ENCODE assay signal across 29 cellular contexts in the genomic region with DNA sequence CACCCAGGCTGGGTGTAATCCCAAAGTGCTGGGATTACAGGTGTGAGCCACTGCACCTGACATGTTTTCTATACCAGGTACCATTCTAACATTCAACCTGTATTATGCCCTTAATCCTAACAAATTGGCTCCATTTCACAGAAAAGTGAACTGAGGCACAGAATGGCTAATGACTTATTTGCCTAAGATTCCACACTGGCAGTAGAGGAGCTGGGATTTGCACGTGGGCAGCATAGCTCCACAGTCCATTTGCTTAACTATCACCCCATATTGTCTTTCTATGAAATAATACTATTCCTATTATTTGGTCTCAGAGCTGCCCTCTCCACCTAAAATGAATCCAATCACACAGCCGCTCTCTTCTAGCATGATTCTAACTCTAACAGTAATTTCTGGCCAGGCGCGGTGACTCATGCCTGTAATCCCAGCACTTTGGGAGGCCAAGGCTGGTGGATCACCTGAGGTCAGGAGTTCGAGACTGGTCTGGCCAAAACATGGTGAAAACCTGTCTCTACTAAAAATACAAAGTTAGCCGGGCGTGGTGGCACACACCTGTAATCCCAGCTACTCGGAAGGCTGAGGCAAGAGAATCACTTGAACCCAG. TPM values are rescaled to one million over a fixed set of nuclear protein-coding genes. Genes with fewer than 3 reads are reported as not detected.
"Had no signal": no experiment of that assay in that cellular context is flagged by ENCODE, and none has a peak within 500 bp of the region (broad histone marks: within the 10 kb centered on the region; RNA-seq: fewer than 3 reads in every experiment).

No MANE protein-coding gene starts in this region.

- H3K9me3 ChIP-seq: left lung, lower lobe of right lung, ovary, right atrium auricular region, stomach, testis, thyroid gland, transverse colon, upper lobe of left lung, vagina had no signal

- H3K27ac Mint-ChIP-seq: progenitor cell of endocrine pancreas; stimulated activated naive B cell treated with anti-CD40 and anti-IgM and Interleukin-4, amounts not matched to agents 10 μg/mL and 1 μg/mL and 100 μg/mL, for 72 hours had no signal

- H3K27me3 ChIP-seq: left lung, ovary, right atrium auricular region, stomach, testis, thyroid gland, transverse colon, upper lobe of left lung, vagina had no signal

- H3K36me3 Mint-ChIP-seq: natural killer cell; stimulated activated naive B cell treated with anti-CD40 and anti-IgM and Interleukin-4, amounts not matched to agents 10 μg/mL and 1 μg/mL and 100 μg/mL, for 72 hours had no signal

- H3K36me3 ChIP-seq: left lung, lower lobe of right lung, ovary, right atrium auricular region, stomach, thyroid gland, transverse colon, upper lobe of left lung, vagina had no signal

- H3K4me3 ChIP-seq: ovary, skin epidermis, stomach, testis, thyroid gland, transverse colon, vagina had no signal

- FAIRE-seq: keratinocyte had no signal

- DNase-seq: hippocampal formation; left colon; left lung; lower lobe of right lung; mammary epithelial cell; mesenchymal stem cell; natural killer cell; nephron progenitor cell; ovary; stimulated activated CD4-positive, alpha-beta T cell treated with anti-CD3 and anti-CD28 coated beads, Interleukin-12 subunit alpha, Interleukin-12 subunit beta, amount 100 ng/mL, for 4 hours; stimulated activated CD4-positive, alpha-beta T cell treated with anti-CD3 and anti-CD28 coated beads, Interleukin-15, amount 100 ng/mL, for 24 hours; stimulated activated CD4-positive, alpha-beta T cell treated with anti-CD3 and anti-CD28 coated beads, Interleukin-2, amount 100 ng/mL, for 24 hours; stimulated activated CD4-positive, alpha-beta T cell treated with anti-CD3 and anti-CD28 coated beads, Interleukin-4, amount 100 ng/mL, for 1 hour; stimulated activated naive B cell treated with anti-CD40 and anti-IgM and Interleukin-4, amounts not matched to agents 10 μg/mL and 1 μg/mL and 100 μg/mL, for 72 hours; stimulated activated naive CD8-positive, alpha-beta T cell treated with anti-CD3 and anti-CD28 coated beads, Interleukin-15, Interleukin-2, amounts not matched to agents 100 U/mL and 50 U/mL, for 24 hours; stomach; testis; transverse colon; upper lobe of left lung had no signal

- H3K4me3 Mint-ChIP-seq: nephron progenitor cell; stimulated activated naive B cell treated with anti-CD40 and anti-IgM and Interleukin-4, amounts not matched to agents 10 μg/mL and 1 μg/mL and 100 μg/mL, for 72 hours had no signal

- H3K27ac ChIP-seq: left lung, ovary, right atrium auricular region, testis, transverse colon, upper lobe of left lung, vagina had no signal

- H3K9me3 Mint-ChIP-seq: natural killer cell; nephron progenitor cell; stimulated activated naive B cell treated with anti-CD40 and anti-IgM and Interleukin-4, amounts not matched to agents 10 μg/mL and 1 μg/mL and 100 μg/mL, for 72 hours had no signal

- ATAC-seq: sciatic nerve; stimulated activated naive B cell treated with anti-CD40 and anti-IgM and Interleukin-4, amounts not matched to agents 10 μg/mL and 1 μg/mL and 100 μg/mL, for 72 hours; stimulated activated naive CD8-positive, alpha-beta T cell treated with anti-CD3 and anti-CD28 coated beads, Interleukin-15, Interleukin-2, amounts not matched to agents 100 U/mL and 50 U/mL, for 24 hours had no signal

- H3K4me1 Mint-ChIP-seq: stimulated activated naive B cell treated with anti-CD40 and anti-IgM and Interleukin-4, amounts not matched to agents 10 μg/mL and 1 μg/mL and 100 μg/mL, for 72 hours had no signal

- H3K4me1 ChIP-seq: lower lobe of right lung, testis, thyroid gland, vagina had no signal

RNA-seq across cellular contexts. Expression of a gene that starts 23.3 kb away (rescaled TPM):
- total RNA-seq: left colon, liver, lower lobe of right lung, natural killer cell, progenitor cell of endocrine pancreas, renal cortical epithelial cell, right atrium auricular region, stomach, thyroid gland, urinary bladder, vagina had no signal

RNA-seq across cellular contexts. Expression of a gene that starts 34.8 kb away (rescaled TPM):
- total RNA-seq: natural killer cell, progenitor cell of endocrine pancreas, renal cortical epithelial cell had no signal
- polyA plus RNA-seq: keratinocyte, mammary epithelial cell had no signal
